In genomic region chr4:15376594-15376993, GRCh38 we compare ENCODE assay signal across 2 cellular contexts.
TF ChIP-seq lines count a peak whose summit lies in the region.

No MANE protein-coding gene starts in this region.

TF ChIP-seq in GM23338, 12 proteins besides CTCF, POLR2A, EP300 and RAD21:
- TF ChIP-seq EZH2 (IDR thresholded peaks at IDR 0.05; ENCODE audit: low read depth, unreplicated experiment), result no peak
- TF ChIP-seq, protein P1, sequence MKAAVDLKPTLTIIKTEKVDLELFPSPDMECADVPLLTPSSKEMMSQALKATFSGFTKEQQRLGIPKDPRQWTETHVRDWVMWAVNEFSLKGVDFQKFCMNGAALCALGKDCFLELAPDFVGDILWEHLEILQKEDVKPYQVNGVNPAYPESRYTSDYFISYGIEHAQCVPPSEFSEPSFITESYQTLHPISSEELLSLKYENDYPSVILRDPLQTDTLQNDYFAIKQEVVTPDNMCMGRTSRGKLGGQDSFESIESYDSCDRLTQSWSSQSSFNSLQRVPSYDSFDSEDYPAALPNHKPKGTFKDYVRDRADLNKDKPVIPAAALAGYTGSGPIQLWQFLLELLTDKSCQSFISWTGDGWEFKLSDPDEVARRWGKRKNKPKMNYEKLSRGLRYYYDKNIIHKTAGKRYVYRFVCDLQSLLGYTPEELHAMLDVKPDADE (IDR thresholded peaks at IDR 0.05), result no peak
- no peak for TF ChIP-seq NANOG (IDR thresholded peaks at IDR 0.05; ENCODE audit: borderline replicate concordance)
- TF ChIP-seq, protein P2, sequence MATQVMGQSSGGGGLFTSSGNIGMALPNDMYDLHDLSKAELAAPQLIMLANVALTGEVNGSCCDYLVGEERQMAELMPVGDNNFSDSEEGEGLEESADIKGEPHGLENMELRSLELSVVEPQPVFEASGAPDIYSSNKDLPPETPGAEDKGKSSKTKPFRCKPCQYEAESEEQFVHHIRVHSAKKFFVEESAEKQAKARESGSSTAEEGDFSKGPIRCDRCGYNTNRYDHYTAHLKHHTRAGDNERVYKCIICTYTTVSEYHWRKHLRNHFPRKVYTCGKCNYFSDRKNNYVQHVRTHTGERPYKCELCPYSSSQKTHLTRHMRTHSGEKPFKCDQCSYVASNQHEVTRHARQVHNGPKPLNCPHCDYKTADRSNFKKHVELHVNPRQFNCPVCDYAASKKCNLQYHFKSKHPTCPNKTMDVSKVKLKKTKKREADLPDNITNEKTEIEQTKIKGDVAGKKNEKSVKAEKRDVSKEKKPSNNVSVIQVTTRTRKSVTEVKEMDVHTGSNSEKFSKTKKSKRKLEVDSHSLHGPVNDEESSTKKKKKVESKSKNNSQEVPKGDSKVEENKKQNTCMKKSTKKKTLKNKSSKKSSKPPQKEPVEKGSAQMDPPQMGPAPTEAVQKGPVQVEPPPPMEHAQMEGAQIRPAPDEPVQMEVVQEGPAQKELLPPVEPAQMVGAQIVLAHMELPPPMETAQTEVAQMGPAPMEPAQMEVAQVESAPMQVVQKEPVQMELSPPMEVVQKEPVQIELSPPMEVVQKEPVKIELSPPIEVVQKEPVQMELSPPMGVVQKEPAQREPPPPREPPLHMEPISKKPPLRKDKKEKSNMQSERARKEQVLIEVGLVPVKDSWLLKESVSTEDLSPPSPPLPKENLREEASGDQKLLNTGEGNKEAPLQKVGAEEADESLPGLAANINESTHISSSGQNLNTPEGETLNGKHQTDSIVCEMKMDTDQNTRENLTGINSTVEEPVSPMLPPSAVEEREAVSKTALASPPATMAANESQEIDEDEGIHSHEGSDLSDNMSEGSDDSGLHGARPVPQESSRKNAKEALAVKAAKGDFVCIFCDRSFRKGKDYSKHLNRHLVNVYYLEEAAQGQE (IDR thresholded peaks at IDR 0.05; ENCODE audit: unreplicated experiment), result no peak
- no peak for TF ChIP-seq POLR2AphosphoS5 (IDR thresholded peaks at IDR 0.05; ENCODE audit: low read depth)
- no peak for TF ChIP-seq ZNF114 (CRISPR knock-in tag; IDR thresholded peaks at IDR 0.05)
- no peak for TF ChIP-seq STAT1 (IDR thresholded peaks at IDR 0.05; ENCODE audit: unreplicated experiment)
- TF ChIP-seq JUNB (IDR thresholded peaks at IDR 0.05; ENCODE audit: unreplicated experiment), result no peak
- no peak for TF ChIP-seq ZNF462 (CRISPR knock-in tag; IDR thresholded peaks at IDR 0.05)
- no peak for TF ChIP-seq CREB1 (CRISPR knock-in tag; IDR thresholded peaks at IDR 0.05; ENCODE audit: low read depth)
- TF ChIP-seq EZH2phosphoT487 (IDR thresholded peaks at IDR 0.05; ENCODE audit: unreplicated experiment), result no peak
- TF ChIP-seq ZNF331 (CRISPR knock-in tag; IDR thresholded peaks at IDR 0.05; ENCODE audit: low read depth), result no peak

TF ChIP-seq in SK-N-SH, 30 proteins besides CTCF, POLR2A, EP300 and RAD21:
- TF ChIP-seq, protein P3, sequence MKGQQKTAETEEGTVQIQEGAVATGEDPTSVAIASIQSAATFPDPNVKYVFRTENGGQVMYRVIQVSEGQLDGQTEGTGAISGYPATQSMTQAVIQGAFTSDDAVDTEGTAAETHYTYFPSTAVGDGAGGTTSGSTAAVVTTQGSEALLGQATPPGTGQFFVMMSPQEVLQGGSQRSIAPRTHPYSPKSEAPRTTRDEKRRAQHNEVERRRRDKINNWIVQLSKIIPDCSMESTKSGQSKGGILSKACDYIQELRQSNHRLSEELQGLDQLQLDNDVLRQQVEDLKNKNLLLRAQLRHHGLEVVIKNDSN (IDR thresholded peaks at IDR 0.05; ENCODE audit: borderline replicate concordance, low read depth), result no peak
- peak; percentile 47 for TF ChIP-seq JUND (IDR thresholded peaks at IDR 0.05)
- no peak for TF ChIP-seq RXRA (IDR thresholded peaks at IDR 0.05; ENCODE audit: borderline replicate concordance, low read depth)
- TF ChIP-seq, protein P2 (IDR thresholded peaks at IDR 0.05; ENCODE audit: low read depth, low read length), result no peak
- no peak for TF ChIP-seq FOXM1 (IDR thresholded peaks at IDR 0.05; ENCODE audit: low read depth)
- TF ChIP-seq TCF12 (IDR thresholded peaks at IDR 0.05), result 0 out of 2 replicates have a peak, but pooled peaks have one; percentile 18
- TF ChIP-seq, protein P4, sequence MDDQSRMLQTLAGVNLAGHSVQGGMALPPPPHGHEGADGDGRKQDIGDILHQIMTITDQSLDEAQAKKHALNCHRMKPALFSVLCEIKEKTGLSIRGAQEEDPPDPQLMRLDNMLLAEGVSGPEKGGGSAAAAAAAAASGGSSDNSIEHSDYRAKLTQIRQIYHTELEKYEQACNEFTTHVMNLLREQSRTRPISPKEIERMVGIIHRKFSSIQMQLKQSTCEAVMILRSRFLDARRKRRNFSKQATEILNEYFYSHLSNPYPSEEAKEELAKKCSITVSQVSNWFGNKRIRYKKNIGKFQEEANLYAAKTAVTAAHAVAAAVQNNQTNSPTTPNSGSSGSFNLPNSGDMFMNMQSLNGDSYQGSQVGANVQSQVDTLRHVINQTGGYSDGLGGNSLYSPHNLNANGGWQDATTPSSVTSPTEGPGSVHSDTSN (IDR thresholded peaks at IDR 0.05), result peak; percentile 59; the same call in 1 of the 2 replicates
- TF ChIP-seq MXI1 (IDR thresholded peaks at IDR 0.05; ENCODE audit: low read depth, low read length), result no peak
- TF ChIP-seq FOSL2 (IDR thresholded peaks at IDR 0.05; ENCODE audit: borderline replicate concordance, low read depth), result peak; percentile 55; the same call in 1 of the 2 replicates
